In the genomic region with DNA sequence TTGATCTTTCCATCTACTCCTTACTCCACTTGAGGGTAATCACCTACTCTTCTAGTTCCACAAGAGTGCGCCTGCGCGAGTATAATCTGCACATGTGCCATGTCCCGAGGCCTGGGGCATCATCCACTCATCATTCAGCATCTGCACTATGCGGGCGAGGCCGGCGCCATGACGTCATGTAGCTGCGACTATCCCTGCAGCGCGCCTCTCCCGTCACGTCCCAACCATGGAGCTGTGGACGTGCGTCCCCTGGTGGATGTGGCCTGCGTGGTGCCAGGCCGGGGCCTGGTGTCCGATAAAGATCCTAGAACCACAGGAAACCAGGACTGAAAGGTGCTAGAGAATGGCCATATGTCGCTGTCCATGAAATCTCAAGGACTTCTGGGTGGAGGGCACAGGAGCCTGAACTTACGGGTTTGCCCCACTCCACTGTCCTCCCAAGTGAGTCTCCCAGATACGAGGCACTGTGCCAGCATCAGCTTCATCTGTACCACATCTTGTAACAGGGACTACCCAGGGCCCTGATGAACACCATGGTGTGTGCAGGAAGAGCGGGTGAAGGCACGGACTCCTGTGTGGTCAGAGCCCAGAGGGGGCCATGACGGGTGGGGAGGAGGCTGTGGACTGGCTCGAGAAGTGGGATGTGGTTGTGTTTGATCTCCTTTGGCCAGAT, we compare ENCODE assay signal across 1 cellular context.
TF ChIP-seq lines count a peak whose summit lies in the region.

No MANE protein-coding gene starts in this region.

TF ChIP-seq in GM23338, 12 proteins besides CTCF, POLR2A, EP300 and RAD21 (continued from another document):
- TF ChIP-seq CREB1 (CRISPR knock-in tag; IDR thresholded peaks at IDR 0.05; ENCODE audit: low read depth) (no peak), STAT1 (IDR thresholded peaks at IDR 0.05; ENCODE audit: unreplicated experiment) (no peak)
